Comparison of ENCODE assay signal across 10 cellular contexts in genomic region chr1:167805041-167805556, GRCh38.
DNase-seq lines count a peak whose midpoint lies in the region; ATAC-seq and TF ChIP-seq lines count a peak whose summit lies in the region.
"Had no signal": no experiment of that assay in that cellular context is flagged by ENCODE, and none has a peak within 500 bp of the region (broad histone marks: within the 10 kb centered on the region; RNA-seq: fewer than 3 reads in every experiment).

No MANE protein-coding gene starts in this region.

- DNase-seq in activated T-cell treated with anti-CD3 and anti-CD28 coated beads, Interleukin-2, amount 50 U/mL, for 24 hours: peak; percentile 38
- DNase-seq in activated T-cell treated with anti-CD3 and anti-CD28 coated beads for 4 hours (no peak), uterus (no peak), caudate nucleus (lab: John Stamatoyannopoulos, UW) (no peak)
- DNase-seq in stimulated activated effector memory CD8-positive, alpha-beta T cell treated with anti-CD3 and anti-CD28 coated beads, Interleukin-12 subunit alpha, Interleukin-12 subunit beta, amount 100 ng/mL, for 72 hours (ENCODE audit: low spot score in 2 of 2): peak in 1 of 2 donors; percentile 62
- DNase-seq: body of pancreas had no signal

- H3K4me1 ChIP-seq in uterus: no peaks in the 10 kb centered on the region
- H3K4me1 ChIP-seq: body of pancreas had no signal

- H3K36me3 Mint-ChIP-seq in activated T-cell treated with anti-CD3 and anti-CD28 coated beads, Interleukin-2, amount 50 U/mL, for 24 hours (ENCODE audit: low read depth): no peaks in the 10 kb centered on the region
- H3K36me3 Mint-ChIP-seq in IgD-negative memory B cell: no peaks in the 10 kb centered on the region
- no peaks in the 10 kb centered on the region for H3K36me3 Mint-ChIP-seq in activated naive CD8-positive, alpha-beta T cell
- peaks cover 12% of the 10 kb centered on the region for H3K36me3 Mint-ChIP-seq in stimulated activated effector memory CD8-positive, alpha-beta T cell treated with anti-CD3 and anti-CD28 coated beads, Interleukin-12 subunit alpha, Interleukin-12 subunit beta, amount 100 ng/mL, for 72 hours

- no peak overlapping the region for H3K4me3 Mint-ChIP-seq in activated T-cell treated with anti-CD3 and anti-CD28 coated beads, Interleukin-2, amount 50 U/mL, for 24 hours
- peak overlapping the region in 2 of 4 donors; percentile 60 to 89 for H3K4me3 Mint-ChIP-seq in IgD-negative memory B cell
- peak overlapping the region; percentile 3 for H3K4me3 Mint-ChIP-seq in activated naive CD8-positive, alpha-beta T cell
- peak overlapping the region; percentile 56 for H3K4me3 Mint-ChIP-seq in stimulated activated effector memory CD8-positive, alpha-beta T cell treated with anti-CD3 and anti-CD28 coated beads, Interleukin-12 subunit alpha, Interleukin-12 subunit beta, amount 100 ng/mL, for 72 hours

- H3K27ac ChIP-seq in uterus (no peak overlapping the region), caudate nucleus (ENCODE audit: low read depth, low read length) (no peak overlapping the region)
- H3K27ac ChIP-seq: body of pancreas, neutrophil had no signal

- intact Hi-C loops in uterus (cut with DNase I; ENCODE audit: low total_unique reads): no loop called here

- no peaks in the 10 kb centered on the region for H3K27me3 ChIP-seq in uterus
- H3K27me3 ChIP-seq: body of pancreas, neutrophil had no signal

- peak; percentile 87 for ATAC-seq in stimulated activated effector memory CD8-positive, alpha-beta T cell treated with anti-CD3 and anti-CD28 coated beads, Interleukin-12 subunit alpha, Interleukin-12 subunit beta, amount 100 ng/mL, for 72 hours
- no peak for ATAC-seq in HG03159 (IDR thresholded peaks at IDR 0.05; ENCODE audit: unreplicated experiment)
- ATAC-seq: body of pancreas had no signal

- H3K27me3 Mint-ChIP-seq in activated T-cell treated with anti-CD3 and anti-CD28 coated beads, Interleukin-2, amount 50 U/mL, for 24 hours: no peaks in the 10 kb centered on the region
- H3K27me3 Mint-ChIP-seq in IgD-negative memory B cell: no peaks in the 10 kb centered on the region
- peaks cover 1% of the 10 kb centered on the region for H3K27me3 Mint-ChIP-seq in activated naive CD8-positive, alpha-beta T cell

- no peaks in the 10 kb centered on the region for H3K9me3 ChIP-seq in uterus
- H3K9me3 ChIP-seq: body of pancreas, neutrophil had no signal

- H3K4me1 Mint-ChIP-seq in activated T-cell treated with anti-CD3 and anti-CD28 coated beads, Interleukin-2, amount 50 U/mL, for 24 hours (ENCODE audit: low read depth): peaks cover 30% of the 10 kb centered on the region
- H3K4me1 Mint-ChIP-seq in IgD-negative memory B cell: peaks cover 17 to 21% (median 17%) of the 10 kb centered on the region in 3 donors
- H3K4me1 Mint-ChIP-seq in activated naive CD8-positive, alpha-beta T cell (ENCODE audit: low read depth): peaks cover 24% of the 10 kb centered on the region
- H3K4me1 Mint-ChIP-seq in stimulated activated effector memory CD8-positive, alpha-beta T cell treated with anti-CD3 and anti-CD28 coated beads, Interleukin-12 subunit alpha, Interleukin-12 subunit beta, amount 100 ng/mL, for 72 hours: peaks cover 26% of the 10 kb centered on the region

- no peaks in the 10 kb centered on the region for H3K9me3 Mint-ChIP-seq in activated T-cell treated with anti-CD3 and anti-CD28 coated beads, Interleukin-2, amount 50 U/mL, for 24 hours
- no peaks in the 10 kb centered on the region for H3K9me3 Mint-ChIP-seq in IgD-negative memory B cell
- H3K9me3 Mint-ChIP-seq in activated naive CD8-positive, alpha-beta T cell (ENCODE audit: low read depth): no peaks in the 10 kb centered on the region
- no peaks in the 10 kb centered on the region for H3K9me3 Mint-ChIP-seq in stimulated activated effector memory CD8-positive, alpha-beta T cell treated with anti-CD3 and anti-CD28 coated beads, Interleukin-12 subunit alpha, Interleukin-12 subunit beta, amount 100 ng/mL, for 72 hours

- TF ChIP-seq POLR2A in uterus (IDR thresholded peaks at IDR 0.05): no peak

- H3K4me3 ChIP-seq in uterus: no peak overlapping the region
- H3K4me3 ChIP-seq: body of pancreas had no signal

- H3K27ac Mint-ChIP-seq in activated T-cell treated with anti-CD3 and anti-CD28 coated beads, Interleukin-2, amount 50 U/mL, for 24 hours: peak overlapping the region; percentile 67
- H3K27ac Mint-ChIP-seq in IgD-negative memory B cell: peak overlapping the region; percentile 13 to 81 (median 32)
- peak overlapping the region; percentile 64 for H3K27ac Mint-ChIP-seq in activated naive CD8-positive, alpha-beta T cell
- H3K27ac Mint-ChIP-seq in stimulated activated effector memory CD8-positive, alpha-beta T cell treated with anti-CD3 and anti-CD28 coated beads, Interleukin-12 subunit alpha, Interleukin-12 subunit beta, amount 100 ng/mL, for 72 hours: peak overlapping the region; percentile 83

- no peak for TF ChIP-seq CTCF in uterus (IDR thresholded peaks at IDR 0.05)

- no peaks in the 10 kb centered on the region for H3K36me3 ChIP-seq in uterus
- H3K36me3 ChIP-seq: neutrophil had no signal

Comparison
In these comparisons a context has a peak if more than half of its experiments do, and no peak if none do; other contexts are left out.
1. H3K27ac Mint-ChIP-seq: peak in every context shown above with its lines; median percentile 83 in stimulated activated effector memory CD8-positive, alpha-beta T cell treated with anti-CD3 and anti-CD28 coated beads, Interleukin-12 subunit alpha, Interleukin-12 subunit beta, amount 100 ng/mL, for 72 hours; 67 in activated T-cell treated with anti-CD3 and anti-CD28 coated beads, Interleukin-2, amount 50 U/mL, for 24 hours; 64 in activated naive CD8-positive, alpha-beta T cell; 32 in IgD-negative memory B cell.